Comparison of ENCODE assay signal across 8 cellular contexts in genomic region chr20:47464380-47465101, GRCh38. TPM values are rescaled to one million over a fixed set of nuclear protein-coding genes. Genes with fewer than 3 reads are reported as not detected.
DNase-seq lines count a peak whose midpoint lies in the region; ATAC-seq and TF ChIP-seq lines count a peak whose summit lies in the region.

No MANE protein-coding gene starts in this region.

- H3K4me2 ChIP-seq in smooth muscle cell (peak overlapping the region; percentile 57), MM.1S (ENCODE audit: low read depth, low read length) (no peak overlapping the region)

- ATAC-seq in HG02642 (IDR thresholded peaks at IDR 0.05; ENCODE audit: poor library complexity, unreplicated experiment): no peak

- H4K20me1 ChIP-seq in smooth muscle cell (ENCODE audit: low read depth) (no peaks in the 10 kb centered on the region), MM.1S (ENCODE audit: insufficient read depth, low read length) (no peaks in the 10 kb centered on the region)

- H3K9me3 ChIP-seq in smooth muscle cell (replicated peaks; ENCODE audit: low read depth): no peaks in the 10 kb centered on the region
- H3K9me3 ChIP-seq in MM.1S (replicated peaks; ENCODE audit: insufficient read depth, low read length): no peaks in the 10 kb centered on the region

- no peaks in the 10 kb centered on the region for H3K9me2 ChIP-seq in MM.1S (replicated peaks; ENCODE audit: insufficient read depth, low read length)

- H3F3A ChIP-seq in smooth muscle cell (ENCODE audit: low read depth): no peaks in the 10 kb centered on the region
- H3F3A ChIP-seq in MM.1S (ENCODE audit: insufficient read depth, low read length): peaks cover 13% of the 10 kb centered on the region

- H3K9ac ChIP-seq in smooth muscle cell (ENCODE audit: low read depth) (no peak overlapping the region), MM.1S (ENCODE audit: low read length) (no peak overlapping the region)

- DNase-seq in DMS 273 (lab: John Stamatoyannopoulos, UW; ENCODE audit: unreplicated experiment) (peak; percentile 47), DMS 273 treated with DMSO at 0.1 percent for 48 hours (lab: John Stamatoyannopoulos, UW) (no peak), SIG-M5 treated with dmso at 0.1 percent for 504 hours (lab: John Stamatoyannopoulos, UW; ENCODE audit: unreplicated experiment) (peak; percentile 100), glomerular endothelial cell (ENCODE audit: extremely low read depth, low read depth, low spot score) (peak; percentile 71), smooth muscle cell (lab: John Stamatoyannopoulos, UW; ENCODE audit: unreplicated experiment) (peak; percentile 6), MM.1S (no peak)
- DNase-seq in stimulated activated CD4-positive, alpha-beta T cell treated with anti-CD3 and anti-CD28 coated beads, Interleukin-2, amount 100 ng/mL, for 24 hours: no peak

- H3K27me3 ChIP-seq in smooth muscle cell (ENCODE audit: low read depth) (no peaks in the 10 kb centered on the region), MM.1S (replicated peaks; ENCODE audit: insufficient read depth, low read length) (no peaks in the 10 kb centered on the region)

- H3K36me3 ChIP-seq in smooth muscle cell (ENCODE audit: low read depth) (no peaks in the 10 kb centered on the region), MM.1S (replicated peaks; ENCODE audit: insufficient read depth, low read length) (no peaks in the 10 kb centered on the region)

- 40% methylated on average over 11 of the region's 11 CpGs for WGBS in smooth muscle cell (ENCODE audit: low lambda C conversion rate)

- H2AFZ ChIP-seq in smooth muscle cell (ENCODE audit: low read depth) (no peak overlapping the region), MM.1S (ENCODE audit: low read length) (no peak overlapping the region)

- no peaks in the 10 kb centered on the region for H3K79me2 ChIP-seq in smooth muscle cell (ENCODE audit: low read depth)
- H3K79me2 ChIP-seq in MM.1S (ENCODE audit: low read length): no peaks in the 10 kb centered on the region

- no peaks in the 10 kb centered on the region for H3K4me1 ChIP-seq in smooth muscle cell (ENCODE audit: low read depth)
- peaks cover 15% of the 10 kb centered on the region for H3K4me1 ChIP-seq in MM.1S (ENCODE audit: low read length)

- H3K4me3 ChIP-seq in smooth muscle cell: no peak overlapping the region
- H3K4me3 ChIP-seq in MM.1S (ENCODE audit: low read length): no peak overlapping the region

- peak; percentile 31 for TF ChIP-seq CTCF in smooth muscle cell (IDR thresholded peaks at IDR 0.05; ENCODE audit: borderline replicate concordance, insufficient read depth, poor library complexity, severe bottlenecking)
- TF ChIP-seq CTCF in MM.1S (IDR thresholded peaks at IDR 0.05; ENCODE audit: low read length): no peak

- H3K27ac ChIP-seq in smooth muscle cell (ENCODE audit: low read depth) (no peak overlapping the region), MM.1S (ENCODE audit: low read length) (no peak overlapping the region)

RNA-seq across cellular contexts. Expression of gene NCOA3, which starts 37.1 kb away (rescaled TPM):
- total RNA-seq in glomerular endothelial cell (28.4 and 30.2 TPM in 2 replicates), smooth muscle cell (25.9 and 28.4 TPM in 2 replicates)
- polyA plus RNA-seq in smooth muscle cell: 6.0 and 12.3 TPM in 2 replicates

Comparison
In these comparisons a context has a peak if more than half of its experiments do, and no peak if none do; other contexts are left out.
1. DNase-seq: peak in DMS 273 (single experiment), SIG-M5 treated with dmso at 0.1 percent for 504 hours (single experiment), glomerular endothelial cell (single experiment) and smooth muscle cell (single experiment); none in DMS 273 treated with DMSO at 0.1 percent for 48 hours (single experiment), stimulated activated CD4-positive, alpha-beta T cell treated with anti-CD3 and anti-CD28 coated beads, Interleukin-2, amount 100 ng/mL, for 24 hours (0 of 2) and MM.1S (single experiment).